In the genomic region with DNA sequence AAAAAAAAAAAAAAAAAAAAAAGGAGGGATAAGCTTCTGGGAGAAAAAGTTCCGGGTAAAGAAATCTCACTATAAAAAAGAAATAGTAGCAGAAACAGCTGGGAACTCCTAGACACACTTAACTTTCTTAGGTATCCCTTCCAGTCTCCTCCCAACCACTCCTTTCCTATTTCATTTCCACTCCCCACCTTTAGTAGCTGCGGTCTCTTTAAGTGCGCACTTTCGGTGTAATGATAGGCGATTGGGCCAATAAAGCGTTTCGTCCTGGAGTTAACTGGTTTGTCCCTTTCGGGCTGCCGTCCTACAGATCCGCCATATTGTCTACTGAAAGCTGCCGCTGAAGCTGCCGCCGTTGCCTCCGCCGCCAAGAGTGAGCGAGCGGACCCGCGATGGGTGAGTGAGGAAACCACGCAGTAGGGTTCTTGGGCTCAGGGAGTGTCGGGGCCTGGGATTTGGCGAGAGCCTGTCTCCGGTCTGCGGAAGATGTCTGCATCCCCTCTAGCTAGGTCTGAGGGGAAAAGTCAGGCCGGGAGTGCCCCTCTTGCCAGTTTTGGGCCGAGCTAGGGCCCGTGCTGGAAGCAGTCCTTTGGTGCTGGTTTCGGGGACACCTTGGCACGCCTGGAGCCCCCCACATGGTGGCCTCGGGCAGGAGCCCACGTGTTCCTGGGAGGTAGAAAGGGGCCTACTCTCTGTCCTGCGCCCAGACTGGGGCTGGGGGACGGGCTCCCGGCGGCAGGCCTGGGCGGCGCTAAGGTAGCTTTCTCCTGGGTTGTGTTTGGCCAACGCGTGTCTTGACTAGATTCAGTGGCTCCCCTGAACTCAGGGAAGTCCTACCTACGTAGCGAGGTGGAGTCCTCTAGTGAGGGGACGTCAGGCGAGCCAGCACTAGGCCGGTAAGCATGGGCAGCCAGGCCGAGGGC, we compare ENCODE assay signal across 8 cellular contexts. TPM values are rescaled to one million over a fixed set of nuclear protein-coding genes. Genes with fewer than 3 reads are reported as not detected.
DNase-seq lines count a peak whose midpoint lies in the region; ATAC-seq, FAIRE-seq and TF ChIP-seq lines count a peak whose summit lies in the region.

Gene KPNA6 (plus strand): TSS at position 315 of the 920 bp plus-strand sequence. CDS start 75 bp downstream, at position 390.

- peak within 1 kb of the TSS; percentile 99 for H3K4me3 ChIP-seq in WI38 (ENCODE audit: low read depth, low read length)
- H3K4me3 ChIP-seq in mammary epithelial cell (replicated peaks in 1 of 3; ENCODE audit: insufficient read depth in 1 of 3, low read depth in 2 of 3, low read length in 3 of 3) = peak within 1 kb of the TSS; percentile 51 to 75 (median 75)
- peak within 1 kb of the TSS; percentile 75 to 83 for H3K4me3 ChIP-seq in small intestine (ENCODE audit: low read depth in 1 of 2, low read length in 2 of 2)

- H3K4me2 ChIP-seq in mammary epithelial cell (ENCODE audit: insufficient read depth, low read depth, low read length) = peak within 1 kb of the TSS; percentile 79

- H3K9ac ChIP-seq in mammary epithelial cell (ENCODE audit: insufficient read depth, low read length) = peak within 1 kb of the TSS; percentile 84

- H2AFZ ChIP-seq in mammary epithelial cell (ENCODE audit: low read depth, low read length) = peak within 1 kb of the TSS; percentile 88

- no peaks in the 10 kb centered on the region for H3K9me3 ChIP-seq in mammary epithelial cell (replicated peaks; ENCODE audit: insufficient read depth, low read length)
- no peaks in the 10 kb centered on the region for H3K9me3 ChIP-seq in small intestine (ENCODE audit: control insufficient read depth, low read depth)

- CTCF ChIA-PET in mammary epithelial cell (lab: Charles Lee; ENCODE audit: low non-redundant PET) = interaction anchor here (0.6 to 0.7 kb wide), 2 partner anchors 59 to 152 kb away, joined by 3 to 6 read pairs; no protein-coding TSS in a partner anchor

- H3K4me1 ChIP-seq in mammary epithelial cell (ENCODE audit: insufficient read depth, low read length) (no peaks in the 10 kb centered on the region), small intestine (ENCODE audit: control insufficient read depth in 2 of 2, insufficient read depth in 1 of 2, low read depth in 1 of 2, low read length in 1 of 2) (peaks cover 2 to 12% of the 10 kb centered on the region in 2 donors)

- intact Hi-C loops in mammary epithelial cell (cut with micrococcal nuclease) = loop anchor here (1.0 to 5.0 kb wide), 3 partner anchors 35 to 94 kb away; partner anchors contain the start of genes CCDC28B and TMEM39B

- no peak for FAIRE-seq in small intestine (lab: Jason Lieb, UNC)

- TSS peak; percentile 64 for BruUV-seq in mammary epithelial cell (replicated peaks; lab: Mats Ljungman, UMichigan)

- H3K27ac ChIP-seq in mammary epithelial cell (ENCODE audit: insufficient read depth, low read depth, low read length) (peak within 1 kb of the TSS; percentile 77), small intestine (ENCODE audit: low read depth in 1 of 2, low read length in 1 of 2) (peak within 1 kb of the TSS; percentile 73 to 92)

- peak; percentile 62 for ATAC-seq in HG03139 (IDR thresholded peaks at IDR 0.05; ENCODE audit: unreplicated experiment)

- in situ Hi-C loops in mammary epithelial cell (cut with MboI; ENCODE audit: low sequenced_read_pairs in 2 of 2) = no loop called here

- H3K27me3 ChIP-seq in mammary epithelial cell (ENCODE audit: insufficient read depth, low read length) (no peaks in the 10 kb centered on the region), small intestine (ENCODE audit: control insufficient read depth in 2 of 2, insufficient read depth in 2 of 2, low read length in 2 of 2) (no peaks in the 10 kb centered on the region)

- DNase-seq in A172 (ENCODE audit: low spot score) (peak; percentile 84), NCI-H226 (peak; percentile 92), mammary epithelial cell (peak; percentile 96), iPS-NIHi11 (ENCODE audit: low spot score) (peak; percentile 81), small intestine (peak; percentile 96)

- peaks cover 52% of the 10 kb centered on the region for H3K79me2 ChIP-seq in mammary epithelial cell (ENCODE audit: insufficient read depth, low read length)

- peak; percentile 60 for TF ChIP-seq POLR2A in GM18526 (IDR thresholded peaks at IDR 0.05; ENCODE audit: extremely low read depth, insufficient read length)

- TF ChIP-seq CTCF in WI38 (IDR thresholded peaks at IDR 0.05; ENCODE audit: low read depth, low read length) = no peak
- no peak for TF ChIP-seq CTCF in mammary epithelial cell (conservative IDR thresholded peaks at IDR 0.05 in 1 of 2, IDR thresholded peaks at IDR 0.05 in 1 of 2; ENCODE audit: extremely low read depth in 1 of 2, insufficient read depth in 1 of 2, low read depth in 1 of 2, low read length in 2 of 2)

- no peaks in the 10 kb centered on the region for H4K20me1 ChIP-seq in mammary epithelial cell (ENCODE audit: insufficient read depth, low read length)

- 6% methylated on average over 29 of the region's 45 CpGs for WGBS in mammary epithelial cell (ENCODE audit: low coverage, missing lambda C conversion rate)
- 0% methylated on average over 44 to 45 of the region's 45 CpGs for WGBS in small intestine, 3 donors

- dilution Hi-C loops in mammary epithelial cell (cut with HindIII; ENCODE audit: low sequenced_read_pairs) = no loop called here

- H3K36me3 ChIP-seq in mammary epithelial cell (ENCODE audit: insufficient read depth, low read length) (no peaks in the 10 kb centered on the region), small intestine (ENCODE audit: control insufficient read depth in 2 of 2, insufficient read depth in 2 of 2, low read length in 2 of 2) (no peaks in the 10 kb centered on the region)

RNA-seq across cellular contexts. Expression of gene KPNA6, which starts in this region (rescaled TPM):
- 35.5 and 37.8 TPM in 2 replicates for total RNA-seq in A172 (2014; rRNA removed; shearing (Covaris generic))
- total RNA-seq in mammary epithelial cell = 10 to 100 TPM; 83.5 to 92.7 TPM
- 31.2 TPM for polyA plus RNA-seq in mammary epithelial cell
- 88.1 TPM for polyA minus RNA-seq in mammary epithelial cell
- polyA plus RNA-seq in small intestine = 10 to 100 TPM in 1 of 3 donors, 1 to 10 TPM in 2; 5.4 to 10.9 (median 7.4) TPM

Comparison
In these comparisons a context has a peak if more than half of its experiments do, and no peak if none do; other contexts are left out.
1. Peak in every context shown above with its lines: DNase-seq, ATAC-seq, H3K4me3 ChIP-seq and H3K27ac ChIP-seq.